ENCODE assay signal across 19 cellular contexts in genomic region chr2:149527998-149528775, GRCh38.
"Had no signal": no experiment of that assay in that cellular context is flagged by ENCODE, and none has a peak within 500 bp of the region (broad histone marks: within the 10 kb centered on the region; RNA-seq: fewer than 3 reads in every experiment).

No MANE protein-coding gene starts in this region.

- H3K4me1 Mint-ChIP-seq: central memory CD8-positive, alpha-beta T cell; immature natural killer cell; stimulated activated effector memory CD8-positive, alpha-beta T cell treated with anti-CD3 and anti-CD28 coated beads, Interleukin-12 subunit alpha, Interleukin-12 subunit beta, amount 100 ng/mL, for 72 hours; T-helper 17 cell had no signal

- H3K27ac ChIP-seq: body of pancreas, coronary artery, lower lobe of right lung, pancreas had no signal

- H3K9me3 ChIP-seq: body of pancreas, lower lobe of right lung, pancreas had no signal

- H3K4me1 ChIP-seq: body of pancreas, lower lobe of right lung, pancreas had no signal

- H3K4me3 Mint-ChIP-seq: activated CD8-positive, alpha-beta T cell treated with anti-CD3 and anti-CD28 coated beads, Interleukin-2, amount 10 ng/mL, durations not matched to agents 7 days and 5 days; central memory CD8-positive, alpha-beta T cell; immature natural killer cell; stimulated activated effector memory CD8-positive, alpha-beta T cell treated with anti-CD3 and anti-CD28 coated beads, Interleukin-12 subunit alpha, Interleukin-12 subunit beta, amount 100 ng/mL, for 72 hours; T-helper 17 cell; WTC11 had no signal

- H3K27me3 ChIP-seq: body of pancreas, pancreas had no signal

- FAIRE-seq: endothelial cell of umbilical vein, pancreas had no signal

- H3K27ac Mint-ChIP-seq: activated CD8-positive, alpha-beta T cell treated with anti-CD3 and anti-CD28 coated beads, Interleukin-2, amount 10 ng/mL, durations not matched to agents 7 days and 5 days; activated naive CD4-positive, alpha-beta T cell treated with anti-CD3 and anti-CD28 coated beads, Interleukin-2, amount 50 U/mL, for 72 hours; immature natural killer cell; stimulated activated effector memory CD8-positive, alpha-beta T cell treated with anti-CD3 and anti-CD28 coated beads, Interleukin-12 subunit alpha, Interleukin-12 subunit beta, amount 100 ng/mL, for 72 hours; T-helper 17 cell; WTC11 had no signal

- H3K36me3 Mint-ChIP-seq: immature natural killer cell; stimulated activated effector memory CD8-positive, alpha-beta T cell treated with anti-CD3 and anti-CD28 coated beads, Interleukin-12 subunit alpha, Interleukin-12 subunit beta, amount 100 ng/mL, for 72 hours; WTC11 had no signal

- H3K9me3 Mint-ChIP-seq: central memory CD8-positive, alpha-beta T cell; stimulated activated effector memory CD8-positive, alpha-beta T cell treated with anti-CD3 and anti-CD28 coated beads, Interleukin-12 subunit alpha, Interleukin-12 subunit beta, amount 100 ng/mL, for 72 hours had no signal

- H3K4me3 ChIP-seq: body of pancreas, coronary artery, lower lobe of right lung, pancreas had no signal

- H3K36me3 ChIP-seq: lower lobe of right lung, pancreas had no signal

- DNase-seq: activated CD4-positive, alpha-beta T cell treated with anti-CD3 and anti-CD28 coated beads for 48 hours; activated CD8-positive, alpha-beta memory T cell treated with anti-CD3 and anti-CD28 coated beads, Interleukin-2, amount 50 U/mL, for 4 hours; activated CD8-positive, alpha-beta T cell treated with anti-CD3 and anti-CD28 coated beads, Interleukin-2, amount 10 ng/mL, durations not matched to agents 7 days and 5 days; activated effector memory CD4-positive, alpha-beta T cell treated with anti-CD3 and anti-CD28 coated beads, Interleukin-2, amount 50 U/mL, for 16 hours; activated T-cell treated with anti-CD3 and anti-CD28 coated beads, Interleukin-2, amount 50 U/mL, for 48 hours; body of pancreas; effector CD8-positive, alpha-beta T cell; foreskin fibroblast; glutamatergic neuron; immature natural killer cell; lower lobe of right lung; pancreas; T-helper 17 cell had no signal
